In the genomic region with DNA sequence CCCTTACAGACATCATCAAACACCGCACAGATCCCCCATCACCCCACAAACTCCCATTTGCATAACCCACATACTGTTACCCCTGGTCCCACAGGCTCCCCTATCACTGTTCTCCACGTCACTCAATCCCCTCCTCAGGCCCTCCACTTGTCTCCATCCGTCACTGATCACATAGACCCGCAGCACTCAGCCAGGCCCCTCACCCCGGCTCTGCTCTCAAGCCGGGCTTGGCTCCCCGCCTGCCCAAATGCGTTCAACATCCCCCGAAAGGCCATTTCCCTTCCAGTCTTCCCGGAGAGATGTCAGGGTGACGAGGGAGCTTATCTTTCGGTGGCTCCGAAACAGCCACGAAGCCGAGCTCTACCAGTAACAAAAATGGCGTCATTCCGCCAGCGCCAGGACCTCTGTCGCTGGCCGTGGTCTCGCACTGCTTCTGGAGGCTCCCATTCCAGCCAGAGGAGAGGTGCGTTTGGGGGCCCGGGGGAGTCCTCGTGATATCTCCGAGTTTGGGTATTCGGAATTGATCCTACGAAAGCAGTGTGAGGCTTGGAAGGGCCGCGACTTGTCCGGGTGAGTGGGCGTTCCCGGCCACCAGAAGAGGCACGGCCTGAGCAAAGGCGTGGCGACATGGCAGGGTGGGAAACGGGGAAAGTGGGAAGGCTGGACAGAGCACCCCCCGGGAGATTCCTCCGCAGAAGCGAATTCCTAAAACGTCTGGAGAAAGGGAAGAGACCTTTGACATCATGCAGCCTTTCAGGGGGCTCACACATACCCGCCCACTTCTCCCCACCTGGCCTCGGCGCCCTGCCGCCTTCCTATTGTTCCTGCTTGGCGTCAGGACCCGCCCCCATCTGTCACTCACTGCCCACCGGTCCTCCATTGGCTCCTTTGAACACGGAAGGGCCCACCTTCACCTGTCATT, we compare ENCODE assay signal across 7 cellular contexts. TPM values are rescaled to one million over a fixed set of nuclear protein-coding genes. Genes with fewer than 3 reads are reported as not detected.
A peak's percentile ranks its signal among the peaks of the same experiment; 100 is the strongest.
DNase-seq lines count a peak whose midpoint lies in the region; ATAC-seq and TF ChIP-seq lines count a peak whose summit lies in the region.

A gene (minus strand): TSS at position 577 of the 922 bp plus-strand sequence. CDS start 4,754 bp downstream, outside the sequence.

- ATAC-seq in GM18861 (IDR thresholded peaks at IDR 0.05; ENCODE audit: unreplicated experiment) (peak; percentile 82), HG03103 (IDR thresholded peaks at IDR 0.05; ENCODE audit: low read depth, unreplicated experiment) (peak; percentile 73)

- no peak for TF ChIP-seq CTCF in epithelial cell of proximal tubule (conservative IDR thresholded peaks at IDR 0.05; ENCODE audit: low read depth, low read length)

- H3K4me3 ChIP-seq in epithelial cell of proximal tubule (ENCODE audit: low read depth, low read length): peak within 1 kb of the TSS; percentile 77
- H3K4me3 ChIP-seq in mucosa of rectum (ENCODE audit: low read length in 2 of 2): peak within 1 kb of the TSS; percentile 82 to 85

- no peaks in the 10 kb centered on the region for H3K36me3 ChIP-seq in mucosa of rectum (ENCODE audit: control insufficient read depth in 2 of 2, insufficient read depth in 2 of 2, low read length in 2 of 2)

- no peaks in the 10 kb centered on the region for H3K4me1 ChIP-seq in mucosa of rectum (ENCODE audit: control insufficient read depth in 2 of 2, insufficient read depth in 2 of 2, low read length in 2 of 2)

- peak within 1 kb of the TSS; percentile 79 to 89 for H3K9ac ChIP-seq in mucosa of rectum (ENCODE audit: low read depth in 1 of 2, low read length in 2 of 2)

- DNase-seq in NCI-H69 (lab: John Stamatoyannopoulos, UW): peak; percentile 54
- peak; percentile 23 for DNase-seq in activated T-cell treated with anti-CD3 and anti-CD28 coated beads for 4 hours
- no peak for DNase-seq in epithelial cell of proximal tubule (ENCODE audit: low read depth)
- DNase-seq in stimulated activated CD8-positive, alpha-beta memory T cell treated with anti-CD3 and anti-CD28 coated beads, Interleukin-2, amount 100 ng/mL, for 48 hours (ENCODE audit: low read depth in 2 of 2): peak; percentile 32 to 43

- no peaks in the 10 kb centered on the region for H3K27me3 ChIP-seq in mucosa of rectum (ENCODE audit: control insufficient read depth in 2 of 2, insufficient read depth in 2 of 2, low read length in 2 of 2)

- H3K9me3 ChIP-seq in mucosa of rectum (ENCODE audit: control insufficient read depth in 2 of 2, low read length in 2 of 2): no peaks in the 10 kb centered on the region

- H3K27ac ChIP-seq in mucosa of rectum (ENCODE audit: low read depth in 2 of 2, low read length in 2 of 2): peak within 1 kb of the TSS; percentile 78 to 86

RNA-seq across cellular contexts. Expression of the gene that starts here (rescaled TPM):
- total RNA-seq in epithelial cell of proximal tubule: 1.5 and 3.1 TPM in 2 replicates
